Comparison of ENCODE assay signal across 8 cellular contexts in the genomic region with DNA sequence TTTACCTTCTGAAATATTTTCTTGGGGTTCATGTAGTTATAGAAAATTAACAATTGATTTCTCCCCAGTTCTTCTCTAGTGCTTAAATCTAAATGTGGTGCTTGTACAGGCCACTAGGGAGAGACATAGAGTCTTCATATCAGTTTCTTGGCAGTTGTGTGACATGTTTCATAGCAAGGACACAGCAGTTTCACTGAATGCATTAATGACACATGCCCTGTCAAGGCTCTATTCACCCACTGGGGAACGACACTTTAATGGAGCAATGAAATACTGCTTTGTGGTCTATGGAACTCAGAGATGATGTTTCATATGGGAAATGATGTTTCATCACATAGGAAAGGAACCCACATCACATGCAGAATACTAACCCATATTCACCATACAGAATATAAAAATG. TPM values are rescaled to one million over a fixed set of nuclear protein-coding genes. Genes with fewer than 3 reads are reported as not detected.
DNase-seq lines count a peak whose midpoint lies in the region; ATAC-seq, FAIRE-seq and TF ChIP-seq lines count a peak whose summit lies in the region.

No MANE protein-coding gene starts in this region.

- no peak overlapping the region for H3K4me3 Mint-ChIP-seq in natural killer cell

- H3F3A ChIP-seq in OCI-LY1 (ENCODE audit: insufficient read depth, low read length), result no peaks in the 10 kb centered on the region

- no peak for FAIRE-seq in pancreas (lab: Jason Lieb, UNC)

- H2AFZ ChIP-seq in OCI-LY1 (ENCODE audit: low read length), result no peak overlapping the region

- H3K9me3 Mint-ChIP-seq in natural killer cell, result peaks cover 3 to 7% of the 10 kb centered on the region in 2 donors

- ATAC-seq in GM18519 (IDR thresholded peaks at IDR 0.05; ENCODE audit: low FRiP score, unreplicated experiment), result peak; percentile 84
- peak; percentile 66 for ATAC-seq in HG03060 (IDR thresholded peaks at IDR 0.05; ENCODE audit: low read depth, unreplicated experiment)
- peak in 3 of 4 donors; percentile 65 to 72 (median 70) for ATAC-seq in pancreas
- no peak for ATAC-seq in natural killer cell

- WGBS in pancreas, 2 donors, result 0 to 5% methylated on average over 1 of the region's 1 CpG

- H3K4me3 ChIP-seq in AG10803 (ENCODE audit: low read length) (peak overlapping the region; percentile 87), OCI-LY1 (ENCODE audit: low read depth, low read length, poor library complexity, severe bottlenecking) (no peak overlapping the region), pancreas (no peak overlapping the region)

- no peaks in the 10 kb centered on the region for H3K79me2 ChIP-seq in OCI-LY1 (ENCODE audit: insufficient read depth, low read length)

- TF ChIP-seq CTCF in AG10803 (conservative IDR thresholded peaks at IDR 0.05; ENCODE audit: low read length) (peak; percentile 81), OCI-LY1 (IDR thresholded peaks at IDR 0.05; ENCODE audit: low read length) (peak; percentile 64), pancreas (IDR thresholded peaks at IDR 0.05) (peak; percentile 8 to 43 (median 36)), natural killer cell (IDR thresholded peaks at IDR 0.05) (no peak)

- H3K36me3 ChIP-seq in OCI-LY1 (ENCODE audit: insufficient read depth, low read length) (no peaks in the 10 kb centered on the region), pancreas (no peaks in the 10 kb centered on the region)

- H3K4me2 ChIP-seq in OCI-LY1 (ENCODE audit: low read length), result no peak overlapping the region

- H3K27me3 ChIP-seq in OCI-LY1 (ENCODE audit: insufficient read depth, low read length) (no peaks in the 10 kb centered on the region), pancreas (peaks cover 0 to 7% (median 3%) of the 10 kb centered on the region in 4 donors)

- no peak overlapping the region for H3K9ac ChIP-seq in OCI-LY1 (ENCODE audit: low read length)

- no peak overlapping the region for H3K27ac Mint-ChIP-seq in natural killer cell

- no peak overlapping the region for H3K27ac ChIP-seq in OCI-LY1 (ENCODE audit: low read depth, low read length, poor library complexity, severe bottlenecking)
- no peak overlapping the region for H3K27ac ChIP-seq in pancreas

- H3K27me3 Mint-ChIP-seq in natural killer cell (ENCODE audit: low read depth in 2 of 2), result peaks cover 25 to 29% of the 10 kb centered on the region in 2 donors

- peak; percentile 88 for DNase-seq in AG10803 (ENCODE audit: low read depth)
- peak; percentile 50 for DNase-seq in epidermal melanocyte (ENCODE audit: insufficient read length, low spot score)
- DNase-seq in pancreas, result peak in 1 of 6 donors; percentile 11
- DNase-seq in natural killer cell, result no peak
- no peak for DNase-seq in NK-92 (lab: John Stamatoyannopoulos, UW; ENCODE audit: unreplicated experiment)

- no peaks in the 10 kb centered on the region for H4K20me1 ChIP-seq in OCI-LY1 (ENCODE audit: insufficient read depth, low read length)

- H3K4me1 Mint-ChIP-seq in natural killer cell, result no peaks in the 10 kb centered on the region

- intact Hi-C loops in pancreas (cut with DNase I), result no loop called here
- intact Hi-C loops in natural killer cell (cut with micrococcal nuclease), result no loop called here

- no peaks in the 10 kb centered on the region for H3K9me2 ChIP-seq in OCI-LY1 (ENCODE audit: low read depth, low read length)

- H3K9me3 ChIP-seq in OCI-LY1 (ENCODE audit: low read length) (no peaks in the 10 kb centered on the region), pancreas (no peaks in the 10 kb centered on the region)

- H3K4me1 ChIP-seq in OCI-LY1 (ENCODE audit: insufficient read depth, low read length, severe bottlenecking) (no peaks in the 10 kb centered on the region), pancreas (no peaks in the 10 kb centered on the region)

- peaks cover 14% of the 10 kb centered on the region for H3K36me3 Mint-ChIP-seq in natural killer cell

RNA-seq across cellular contexts. Expression of a gene that starts 2.8 kb away (rescaled TPM):
- total RNA-seq in pancreas (1 to 10 TPM in 2 of 6 donors, under 1 TPM in 4; 0.67 to 2.1 (median 0.98) TPM), natural killer cell (not detected)
- polyA plus RNA-seq in pancreas, result 1 to 10 TPM; 1.2 to 3.3 TPM

Comparison
In these comparisons a context has a peak if more than half of its experiments do, and no peak if none do; other contexts are left out.
1. DNase-seq: peak in AG10803 (single experiment) and epidermal melanocyte (single experiment); none in natural killer cell (single experiment) and NK-92 (single experiment).
2. ATAC-seq: peak in GM18519 (single experiment), HG03060 (single experiment) and pancreas (3 of 4); none in natural killer cell (0 of 3).